ENCODE assay signal across 25 cellular contexts in genomic region chr16:67770371-67770991, GRCh38. TPM values are rescaled to one million over a fixed set of nuclear protein-coding genes. Genes with fewer than 3 reads are reported as not detected.
A peak's percentile ranks its signal among the peaks of the same experiment; 100 is the strongest.
DNase-seq lines count a peak whose midpoint lies in the region; ATAC-seq, FAIRE-seq and TF ChIP-seq lines count a peak whose summit lies in the region.
"Had no signal": no experiment of that assay in that cellular context is flagged by ENCODE, and none has a peak within 500 bp of the region (broad histone marks: within the 10 kb centered on the region; RNA-seq: fewer than 3 reads in every experiment).

No MANE protein-coding gene starts in this region.

- no peak for TF ChIP-seq EP300 in HepG2 (IDR thresholded peaks at IDR 0.05; ENCODE audit: low read depth in 2 of 2, low read length in 2 of 2)
- no peak for TF ChIP-seq EP300 in HepG2 (CRISPR knock-in tag; IDR thresholded peaks at IDR 0.05; ENCODE audit: borderline replicate concordance)

- H4K20me1 ChIP-seq in endothelial cell of umbilical vein (replicated peaks; ENCODE audit: control insufficient read depth, extremely low read depth, insufficient read depth, low read length) (no peaks in the 10 kb centered on the region), HepG2 (ENCODE audit: insufficient read depth, low read length) (peaks cover 8% of the 10 kb centered on the region), smooth muscle cell (ENCODE audit: low read depth) (peaks cover 85% of the 10 kb centered on the region)

- H3K79me2 ChIP-seq in endothelial cell of umbilical vein (ENCODE audit: control insufficient read depth, insufficient read depth, low read length) (peaks cover 2% of the 10 kb centered on the region), HepG2 (ENCODE audit: insufficient read depth, low read length) (peaks cover 9% of the 10 kb centered on the region), smooth muscle cell (ENCODE audit: low read depth) (no peaks in the 10 kb centered on the region)

- H3K4me1 ChIP-seq in cardiac muscle cell (ENCODE audit: low read depth) (no peaks in the 10 kb centered on the region), endothelial cell of umbilical vein (ENCODE audit: control insufficient read depth, extremely low read depth, insufficient read depth, low read length) (peaks cover 56% of the 10 kb centered on the region), HepG2 (ENCODE audit: insufficient read depth, low read length) (peaks cover 18% of the 10 kb centered on the region), smooth muscle cell (ENCODE audit: low read depth) (no peaks in the 10 kb centered on the region)
- H3K4me1 ChIP-seq: Caco-2 had no signal

- H3K9me3 ChIP-seq in cardiac muscle cell (ENCODE audit: low read depth) (no peaks in the 10 kb centered on the region), endothelial cell of umbilical vein (replicated peaks; ENCODE audit: control insufficient read depth, insufficient read depth, low read length) (no peaks in the 10 kb centered on the region), HepG2 (ENCODE audit: low read length) (peaks cover 3% of the 10 kb centered on the region; the same call in 1 of the 2 replicates), smooth muscle cell (replicated peaks; ENCODE audit: low read depth) (no peaks in the 10 kb centered on the region)
- H3K9me3 ChIP-seq: A549, left lung had no signal

- dilution Hi-C loops in endothelial cell of umbilical vein (cut with MboI; ENCODE audit: extremely low pct_ligation_motif_present, low sequenced_read_pairs): no loop called here

- intact Hi-C loops in left cardiac atrium (cut with DNase I): no loop called here
- intact Hi-C loops in endothelial cell of umbilical vein (cut with micrococcal nuclease): loop anchor here (2.0 kb wide), 1 partner anchor 36 kb away; the partner anchor contains the start of genes RANBP10 and TSNAXIP1
- intact Hi-C loops in HepG2 (cut with micrococcal nuclease; ENCODE audit: unreplicated experiment): no loop called here

- DNase-seq in cardiac muscle cell (ENCODE audit: low read depth in 1 of 2, low spot score in 1 of 2) (peak; percentile 30 to 49), left cardiac atrium (no peak), endothelial cell of umbilical vein (ENCODE audit: low read depth, low spot score) (peak; percentile 75), HepG2 (ENCODE audit: low spot score) (no peak), smooth muscle cell (lab: John Stamatoyannopoulos, UW; ENCODE audit: unreplicated experiment) (no peak), germinal center (ENCODE audit: low spot score) (no peak), 8988T (no peak)
- DNase-seq: activated CD4-positive, alpha-beta T cell treated with anti-CD3 and anti-CD28 coated beads for 36 hours; activated CD8-positive, alpha-beta memory T cell treated with anti-CD3 and anti-CD28 coated beads for 24 hours; activated naive CD4-positive, alpha-beta T cell; activated T-cell treated with anti-CD3 and anti-CD28 coated beads, Interleukin-2, amount 50 U/mL, for 24 hours; amniotic stem cell; Caco-2; central memory CD4-positive, alpha-beta T cell; dorsolateral prefrontal cortex; EL; Kasumi-1; NCI-H1092 treated with DMSO at 0.1 percent for 48 hours; NCI-H2029; SHP77 treated with DMSO at 0.1 percent for 48 hours; T-helper 1 cell had no signal

- H3K4me2 ChIP-seq in endothelial cell of umbilical vein (ENCODE audit: insufficient read depth, low read length): peak overlapping the region; percentile 43
- H3K4me2 ChIP-seq in HepG2 (ENCODE audit: low read depth, low read length): no peak overlapping the region
- H3K4me2 ChIP-seq in smooth muscle cell: no peak overlapping the region
- H3K4me2 ChIP-seq: A549, GM23338 had no signal

- no peak for ATAC-seq in left cardiac atrium
- no peak for ATAC-seq in HepG2
- ATAC-seq in HG03565 (IDR thresholded peaks at IDR 0.05; ENCODE audit: unreplicated experiment): no peak
- ATAC-seq: A549; activated CD4-positive, alpha-beta T cell treated with anti-CD3 and anti-CD28 coated beads for 36 hours; GM23338; left lung had no signal

- no peaks in the 10 kb centered on the region for H3K9me1 ChIP-seq in endothelial cell of umbilical vein (replicated peaks; ENCODE audit: control insufficient read depth, extremely low read depth, insufficient read depth, low read length)

- H3K9ac ChIP-seq in endothelial cell of umbilical vein (replicated peaks; ENCODE audit: extremely low read depth, insufficient read depth, low read length): peak overlapping the region; percentile 54
- no peak overlapping the region for H3K9ac ChIP-seq in HepG2 (ENCODE audit: insufficient read depth, low read depth, low read length)
- H3K9ac ChIP-seq in smooth muscle cell (ENCODE audit: low read depth): no peak overlapping the region

- BruUV-seq in endothelial cell of umbilical vein (replicated peaks; lab: Mats Ljungman, UMichigan): TSS peak; percentile 97
- BruUV-seq in HepG2 (replicated peaks; lab: Mats Ljungman, UMichigan): no TSS peak

- H3K27me3 ChIP-seq in cardiac muscle cell: peaks cover 98% of the 10 kb centered on the region
- H3K27me3 ChIP-seq in endothelial cell of umbilical vein (ENCODE audit: control insufficient read depth in 2 of 2, insufficient read depth in 2 of 2, low read length in 2 of 2): no peaks in the 10 kb centered on the region
- no peaks in the 10 kb centered on the region for H3K27me3 ChIP-seq in HepG2 (ENCODE audit: control insufficient read depth in 1 of 2, insufficient read depth in 2 of 2, low read length in 2 of 2)
- H3K27me3 ChIP-seq in smooth muscle cell (ENCODE audit: low read depth): no peaks in the 10 kb centered on the region
- H3K27me3 ChIP-seq: dorsolateral prefrontal cortex, left lung had no signal

- H3K36me3 ChIP-seq in cardiac muscle cell: no peaks in the 10 kb centered on the region
- no peaks in the 10 kb centered on the region for H3K36me3 ChIP-seq in endothelial cell of umbilical vein (ENCODE audit: control insufficient read depth in 2 of 2, extremely low read depth in 1 of 2, insufficient read depth in 2 of 2, low read length in 2 of 2)
- H3K36me3 ChIP-seq in HepG2 (replicated peaks in 1 of 2; ENCODE audit: control insufficient read depth in 1 of 2, insufficient read depth in 2 of 2, low read length in 2 of 2): peaks cover 2 to 32% of the 10 kb centered on the region in 2 experiments; a peak in 4 of 5 replicates
- no peaks in the 10 kb centered on the region for H3K36me3 ChIP-seq in smooth muscle cell (ENCODE audit: low read depth)

- CTCF ChIA-PET in endothelial cell of umbilical vein (lab: Charles Lee) (interaction anchor here (1.1 to 1.7 kb wide), 5 partner anchors 10 to 97 kb away, joined by 3 to 8 read pairs (median 5); partner anchors contain the start of genes RANBP10 and TSNAXIP1), HepG2 (lab: Yijun Ruan, JAX; ENCODE audit: low intra/inter-chr PET ratio, low total read pairs) (no interaction called here)

- peaks cover 9% of the 10 kb centered on the region for H3F3A ChIP-seq in smooth muscle cell (ENCODE audit: low read depth)

- in situ Hi-C loops in HepG2 (cut with HindIII; ENCODE audit: extremely low pct_ligation_motif_present, low pct_unique_long_range_greater_than_20kb): no loop called here

- TF ChIP-seq POLR2A in endothelial cell of umbilical vein (IDR thresholded peaks at IDR 0.05; ENCODE audit: low read depth, low read length) (no peak), HepG2 (IDR thresholded peaks at IDR 0.05; ENCODE audit: insufficient read depth in 1 of 2, low read depth in 2 of 2, low read length in 2 of 2) (no peak)

- no peak for TF ChIP-seq CTCF in cardiac muscle cell (IDR thresholded peaks at IDR 0.05; ENCODE audit: low read depth, low read length)
- no peak for TF ChIP-seq CTCF in endothelial cell of umbilical vein (IDR thresholded peaks at IDR 0.05; ENCODE audit: extremely low read depth in 1 of 2, insufficient read depth in 1 of 2, low read depth in 1 of 2, low read length in 2 of 2)
- no peak for TF ChIP-seq CTCF in HepG2 (CRISPR knock-in tag; IDR thresholded peaks at IDR 0.05)
- TF ChIP-seq CTCF in smooth muscle cell (IDR thresholded peaks at IDR 0.05; ENCODE audit: borderline replicate concordance, insufficient read depth, poor library complexity, severe bottlenecking): no peak

- 95% methylated on average over 6 of the region's 6 CpGs for WGBS in HepG2 (ENCODE audit: low lambda C conversion rate)
- WGBS in smooth muscle cell (ENCODE audit: low lambda C conversion rate): 63% methylated on average over 6 of the region's 6 CpGs

- POLR2A ChIA-PET in endothelial cell of umbilical vein (lab: Charles Lee): no interaction called here
- POLR2A ChIA-PET in HepG2 (lab: Yijun Ruan, JAX): no interaction called here

- TF ChIP-seq RAD21 in HepG2 (CRISPR knock-in tag; IDR thresholded peaks at IDR 0.05): no peak

- H2AFZ ChIP-seq in endothelial cell of umbilical vein (ENCODE audit: low read depth, low read length) (no peak overlapping the region), HepG2 (ENCODE audit: low read length) (no peak overlapping the region), smooth muscle cell (ENCODE audit: low read depth) (no peak overlapping the region)
- H2AFZ ChIP-seq: GM23338 had no signal

- H3K4me3 ChIP-seq in cardiac muscle cell (no peak overlapping the region), endothelial cell of umbilical vein (replicated peaks in 1 of 3; ENCODE audit: insufficient read depth in 1 of 3, low read depth in 1 of 3, low read length in 3 of 3) (no peak overlapping the region), HepG2 (replicated peaks in 1 of 3; ENCODE audit: insufficient read depth in 1 of 3, low read depth in 2 of 3, low read length in 3 of 3) (no peak overlapping the region), smooth muscle cell (no peak overlapping the region)
- H3K4me3 ChIP-seq: A549, dorsolateral prefrontal cortex, GM23338, left lung had no signal

- H3K27ac ChIP-seq in cardiac muscle cell (no peak overlapping the region), endothelial cell of umbilical vein (ENCODE audit: insufficient read depth, low read depth, low read length) (peak overlapping the region; percentile 88), HepG2 (ENCODE audit: extremely low read length, insufficient read depth, low read length) (no peak overlapping the region), smooth muscle cell (ENCODE audit: low read depth) (peak overlapping the region; percentile 4)
- H3K27ac ChIP-seq: A549, dorsolateral prefrontal cortex, left lung had no signal

- peak; percentile 80 for FAIRE-seq in endothelial cell of umbilical vein (lab: Jason Lieb, UNC)
- FAIRE-seq in HepG2 (lab: Jason Lieb, UNC): peak; percentile 23
- FAIRE-seq: A549 had no signal

RNA-seq across cellular contexts. Expression of gene RANBP10, which starts 35.9 kb away (rescaled TPM):
- total RNA-seq in cardiac muscle cell (7.4 and 8.0 TPM in 2 replicates), left cardiac atrium (10 to 100 TPM; 10.9 to 14.3 TPM), endothelial cell of umbilical vein (20.6 and 25.6 TPM in 2 replicates), HepG2 (2016; rRNA removed; fragmentation: Illumina TruSeq; extraction: Trizol) (8.5 and 9.2 TPM in 2 replicates), smooth muscle cell (4.6 and 9.8 TPM in 2 replicates)
- polyA plus RNA-seq in cardiac muscle cell (13.4 and 13.6 TPM in 2 replicates), endothelial cell of umbilical vein (28.3 and 28.8 TPM in 2 replicates), HepG2 (2011; rRNA removed) (22.7 and 24.5 TPM in 2 replicates), smooth muscle cell (5.9 and 6.6 TPM in 2 replicates)
- polyA plus RNA-seq in endothelial cell of umbilical vein (2011; cell fraction: cytosol; rRNA removed): 16.6 and 17.2 TPM in 2 replicates
- polyA plus RNA-seq in endothelial cell of umbilical vein (2011; cell fraction: nucleus; rRNA removed): 62.4 and 65.0 TPM in 2 replicates
- 15.2 and 15.6 TPM in 2 replicates for polyA plus RNA-seq in endothelial cell of umbilical vein (2012)
- 39.8 and 43.8 TPM in 2 replicates for polyA minus RNA-seq in endothelial cell of umbilical vein
- 7.4 TPM for polyA minus RNA-seq in endothelial cell of umbilical vein (2011; cell fraction: cytosol; rRNA and poly(A)+ RNA removed)
- polyA minus RNA-seq in endothelial cell of umbilical vein (2011; cell fraction: nucleus; rRNA and poly(A)+ RNA removed): 22.9 and 25.6 TPM in 2 replicates
- total RNA-seq in HepG2 (2016; cell fraction: cytosol; rRNA removed; fragmentation: Illumina TruSeq; extraction: Trizol; ENCODE audit: low read depth): 2.6 and 3.0 TPM in 2 replicates
- 8.1 and 8.8 TPM in 2 replicates for total RNA-seq in HepG2 (2016; cell fraction: insoluble cytoplasmic fraction; rRNA removed; fragmentation: Illumina TruSeq; extraction: Trizol)
- 5.7 and 5.9 TPM in 2 replicates for total RNA-seq in HepG2 (2016; cell fraction: membrane; rRNA removed; fragmentation: Illumina TruSeq; extraction: Trizol)
- 8.9 and 11.2 TPM in 2 replicates for total RNA-seq in HepG2 (2016; cell fraction: nucleus; rRNA removed; fragmentation: Illumina TruSeq; extraction: Trizol)
- 9.5 and 10.5 TPM in 2 replicates for polyA plus RNA-seq in HepG2 (2011; cell fraction: cytosol; rRNA removed)
- polyA plus RNA-seq in HepG2 (2011; cell fraction: nucleus; rRNA removed): 48.8 and 55.7 TPM in 2 replicates
- 11.9 and 17.0 TPM in 2 replicates for polyA plus RNA-seq in HepG2 (2012)
- 1.5 and 1.6 TPM in 2 replicates for polyA plus RNA-seq in HepG2 (2016; cell fraction: cytosol; fragmentation: Illumina TruSeq; extraction: Trizol; ENCODE audit: low read depth)
- 8.5 and 11.6 TPM in 2 replicates for polyA plus RNA-seq in HepG2 (2016; cell fraction: insoluble cytoplasmic fraction; fragmentation: Illumina TruSeq; extraction: Trizol; ENCODE audit: low read depth)
- polyA plus RNA-seq in HepG2 (2016; cell fraction: membrane; fragmentation: Illumina TruSeq; extraction: Trizol; ENCODE audit: low read depth): 3.3 and 3.6 TPM in 2 replicates
- 29.7 and 31.1 TPM in 2 replicates for polyA plus RNA-seq in HepG2 (2016; cell fraction: nucleus; fragmentation: Illumina TruSeq; extraction: Trizol; ENCODE audit: insufficient read depth, low read depth)
- 28.0 and 40.9 TPM in 2 replicates for polyA minus RNA-seq in HepG2 (2011; rRNA and poly(A)+ RNA removed; ENCODE audit: low replicate concordance)
- polyA minus RNA-seq in HepG2 (2011; cell fraction: cytosol; rRNA and poly(A)+ RNA removed): 8.3 and 9.2 TPM in 2 replicates
- 16.2 and 20.8 TPM in 2 replicates for polyA minus RNA-seq in HepG2 (2011; cell fraction: nucleus; rRNA and poly(A)+ RNA removed)

RNA-seq across cellular contexts. Expression of gene TSNAXIP1, which starts 36.2 kb away (rescaled TPM):
- total RNA-seq in cardiac muscle cell: 1.1 and 4.0 TPM in 2 replicates
- 1.7 and 3.0 TPM in 2 replicates for polyA plus RNA-seq in cardiac muscle cell
- total RNA-seq in left cardiac atrium: under 1 TPM; 0.55 to 0.74 TPM
- 0.95 and 1.0 TPM in 2 replicates for total RNA-seq in endothelial cell of umbilical vein
- polyA plus RNA-seq in endothelial cell of umbilical vein: 1.0 and 1.2 TPM in 2 replicates
- 0.32 and 0.79 TPM in 2 replicates for polyA plus RNA-seq in endothelial cell of umbilical vein (2011; cell fraction: cytosol; rRNA removed)
- 16.7 and 17.7 TPM in 2 replicates for polyA plus RNA-seq in endothelial cell of umbilical vein (2011; cell fraction: nucleus; rRNA removed)
- polyA plus RNA-seq in endothelial cell of umbilical vein (2012): 0.79 and 0.88 TPM in 2 replicates
- polyA minus RNA-seq in endothelial cell of umbilical vein: 0.62 and 1.2 TPM in 2 replicates
- not detected for polyA minus RNA-seq in endothelial cell of umbilical vein (2011; cell fraction: cytosol; rRNA and poly(A)+ RNA removed)
- polyA minus RNA-seq in endothelial cell of umbilical vein (2011; cell fraction: nucleus; rRNA and poly(A)+ RNA removed): 0.38 and 1.7 TPM in 2 replicates
- 0.10 and 0.86 TPM in 2 replicates for total RNA-seq in HepG2 (2016; rRNA removed; fragmentation: Illumina TruSeq; extraction: Trizol)
- 0.18 TPM in 1 of 2 replicates, not detected in the other for total RNA-seq in HepG2 (2016; cell fraction: cytosol; rRNA removed; fragmentation: Illumina TruSeq; extraction: Trizol; ENCODE audit: low read depth)
- 0.10 and 0.93 TPM in 2 replicates for total RNA-seq in HepG2 (2016; cell fraction: insoluble cytoplasmic fraction; rRNA removed; fragmentation: Illumina TruSeq; extraction: Trizol)
- total RNA-seq in HepG2 (2016; cell fraction: membrane; rRNA removed; fragmentation: Illumina TruSeq; extraction: Trizol): 0.24 and 0.25 TPM in 2 replicates
- 0.84 and 1.0 TPM in 2 replicates for total RNA-seq in HepG2 (2016; cell fraction: nucleus; rRNA removed; fragmentation: Illumina TruSeq; extraction: Trizol)
- polyA plus RNA-seq in HepG2 (2011; rRNA removed): 0.37 and 0.61 TPM in 2 replicates
- 0.09 and 0.17 TPM in 2 replicates for polyA plus RNA-seq in HepG2 (2011; cell fraction: cytosol; rRNA removed)
- polyA plus RNA-seq in HepG2 (2011; cell fraction: nucleus; rRNA removed): 4.3 and 5.3 TPM in 2 replicates
- polyA plus RNA-seq in HepG2 (2012): 0.23 and 0.63 TPM in 2 replicates
- 0.10 TPM in 1 of 2 replicates, not detected in the other for polyA plus RNA-seq in HepG2 (2016; cell fraction: cytosol; fragmentation: Illumina TruSeq; extraction: Trizol; ENCODE audit: low read depth)
- polyA plus RNA-seq in HepG2 (2016; cell fraction: insoluble cytoplasmic fraction; fragmentation: Illumina TruSeq; extraction: Trizol; ENCODE audit: low read depth): 0.16 and 0.74 TPM in 2 replicates
- polyA plus RNA-seq in HepG2 (2016; cell fraction: membrane; fragmentation: Illumina TruSeq; extraction: Trizol; ENCODE audit: low read depth): 0.08 TPM in 1 of 2 replicates, not detected in the other
- 3.4 and 4.5 TPM in 2 replicates for polyA plus RNA-seq in HepG2 (2016; cell fraction: nucleus; fragmentation: Illumina TruSeq; extraction: Trizol; ENCODE audit: insufficient read depth, low read depth)
- 0.06 and 0.37 TPM in 2 replicates for polyA minus RNA-seq in HepG2 (2011; rRNA and poly(A)+ RNA removed; ENCODE audit: low replicate concordance)
- polyA minus RNA-seq in HepG2 (2011; cell fraction: cytosol; rRNA and poly(A)+ RNA removed): not detected in 2 replicates
- 0.39 and 2.0 TPM in 2 replicates for polyA minus RNA-seq in HepG2 (2011; cell fraction: nucleus; rRNA and poly(A)+ RNA removed)
- total RNA-seq in smooth muscle cell: 0.18 and 1.1 TPM in 2 replicates
- polyA plus RNA-seq in smooth muscle cell: 1.0 and 3.1 TPM in 2 replicates

RNA-seq across cellular contexts. Expression of gene GFOD2, which starts 51.4 kb away (rescaled TPM):
- total RNA-seq in cardiac muscle cell (5.9 and 8.4 TPM in 2 replicates), left cardiac atrium (10 to 100 TPM; 10.1 to 11.7 TPM), endothelial cell of umbilical vein (43.7 and 47.5 TPM in 2 replicates), HepG2 (2016; rRNA removed; fragmentation: Illumina TruSeq; extraction: Trizol) (17.2 and 17.6 TPM in 2 replicates), smooth muscle cell (10.6 and 15.1 TPM in 2 replicates)
- polyA plus RNA-seq in cardiac muscle cell (2.2 and 5.6 TPM in 2 replicates), endothelial cell of umbilical vein (36.7 and 38.1 TPM in 2 replicates), HepG2 (2011; rRNA removed) (11.1 and 12.8 TPM in 2 replicates), smooth muscle cell (15.0 and 24.0 TPM in 2 replicates)
- polyA plus RNA-seq in endothelial cell of umbilical vein (2011; cell fraction: cytosol; rRNA removed): 34.6 and 36.0 TPM in 2 replicates
- 42.1 and 48.6 TPM in 2 replicates for polyA plus RNA-seq in endothelial cell of umbilical vein (2011; cell fraction: nucleus; rRNA removed)
- polyA plus RNA-seq in endothelial cell of umbilical vein (2012): 27.2 and 32.5 TPM in 2 replicates
- polyA minus RNA-seq in endothelial cell of umbilical vein: 54.9 and 56.1 TPM in 2 replicates
- polyA minus RNA-seq in endothelial cell of umbilical vein (2011; cell fraction: cytosol; rRNA and poly(A)+ RNA removed): 8.7 TPM
- polyA minus RNA-seq in endothelial cell of umbilical vein (2011; cell fraction: nucleus; rRNA and poly(A)+ RNA removed): 21.7 and 22.4 TPM in 2 replicates
- 5.6 and 6.5 TPM in 2 replicates for total RNA-seq in HepG2 (2016; cell fraction: cytosol; rRNA removed; fragmentation: Illumina TruSeq; extraction: Trizol; ENCODE audit: low read depth)
- 15.5 and 19.1 TPM in 2 replicates for total RNA-seq in HepG2 (2016; cell fraction: insoluble cytoplasmic fraction; rRNA removed; fragmentation: Illumina TruSeq; extraction: Trizol)
- 13.6 and 15.8 TPM in 2 replicates for total RNA-seq in HepG2 (2016; cell fraction: membrane; rRNA removed; fragmentation: Illumina TruSeq; extraction: Trizol)
- 9.0 and 12.8 TPM in 2 replicates for total RNA-seq in HepG2 (2016; cell fraction: nucleus; rRNA removed; fragmentation: Illumina TruSeq; extraction: Trizol)
- polyA plus RNA-seq in HepG2 (2011; cell fraction: cytosol; rRNA removed): 11.1 and 12.3 TPM in 2 replicates
- 8.1 and 9.3 TPM in 2 replicates for polyA plus RNA-seq in HepG2 (2011; cell fraction: nucleus; rRNA removed)
- polyA plus RNA-seq in HepG2 (2012): 7.0 and 7.9 TPM in 2 replicates
- 2.9 and 5.2 TPM in 2 replicates for polyA plus RNA-seq in HepG2 (2016; cell fraction: cytosol; fragmentation: Illumina TruSeq; extraction: Trizol; ENCODE audit: low read depth)
- polyA plus RNA-seq in HepG2 (2016; cell fraction: insoluble cytoplasmic fraction; fragmentation: Illumina TruSeq; extraction: Trizol; ENCODE audit: low read depth): 12.7 and 14.1 TPM in 2 replicates
- polyA plus RNA-seq in HepG2 (2016; cell fraction: membrane; fragmentation: Illumina TruSeq; extraction: Trizol; ENCODE audit: low read depth): 8.7 and 9.6 TPM in 2 replicates
- polyA plus RNA-seq in HepG2 (2016; cell fraction: nucleus; fragmentation: Illumina TruSeq; extraction: Trizol; ENCODE audit: insufficient read depth, low read depth): 18.9 and 20.0 TPM in 2 replicates
- 26.4 and 27.3 TPM in 2 replicates for polyA minus RNA-seq in HepG2 (2011; rRNA and poly(A)+ RNA removed; ENCODE audit: low replicate concordance)
- polyA minus RNA-seq in HepG2 (2011; cell fraction: cytosol; rRNA and poly(A)+ RNA removed): 6.1 and 9.6 TPM in 2 replicates
- 8.1 and 8.8 TPM in 2 replicates for polyA minus RNA-seq in HepG2 (2011; cell fraction: nucleus; rRNA and poly(A)+ RNA removed)

Comparison
In these comparisons a context has a peak if more than half of its experiments do, and no peak if none do; other contexts are left out.
1. DNase-seq: peak in cardiac muscle cell (2 of 2) and endothelial cell of umbilical vein (single experiment); none in left cardiac atrium (single experiment), HepG2 (single experiment), smooth muscle cell (single experiment), germinal center (single experiment) and 8988T (single experiment).
2. H3K27ac ChIP-seq: peak in endothelial cell of umbilical vein (single experiment) and smooth muscle cell (single experiment); none in cardiac muscle cell (single experiment) and HepG2 (single experiment).